Comparison of ENCODE assay signal across 1 cellular context in the genomic region with DNA sequence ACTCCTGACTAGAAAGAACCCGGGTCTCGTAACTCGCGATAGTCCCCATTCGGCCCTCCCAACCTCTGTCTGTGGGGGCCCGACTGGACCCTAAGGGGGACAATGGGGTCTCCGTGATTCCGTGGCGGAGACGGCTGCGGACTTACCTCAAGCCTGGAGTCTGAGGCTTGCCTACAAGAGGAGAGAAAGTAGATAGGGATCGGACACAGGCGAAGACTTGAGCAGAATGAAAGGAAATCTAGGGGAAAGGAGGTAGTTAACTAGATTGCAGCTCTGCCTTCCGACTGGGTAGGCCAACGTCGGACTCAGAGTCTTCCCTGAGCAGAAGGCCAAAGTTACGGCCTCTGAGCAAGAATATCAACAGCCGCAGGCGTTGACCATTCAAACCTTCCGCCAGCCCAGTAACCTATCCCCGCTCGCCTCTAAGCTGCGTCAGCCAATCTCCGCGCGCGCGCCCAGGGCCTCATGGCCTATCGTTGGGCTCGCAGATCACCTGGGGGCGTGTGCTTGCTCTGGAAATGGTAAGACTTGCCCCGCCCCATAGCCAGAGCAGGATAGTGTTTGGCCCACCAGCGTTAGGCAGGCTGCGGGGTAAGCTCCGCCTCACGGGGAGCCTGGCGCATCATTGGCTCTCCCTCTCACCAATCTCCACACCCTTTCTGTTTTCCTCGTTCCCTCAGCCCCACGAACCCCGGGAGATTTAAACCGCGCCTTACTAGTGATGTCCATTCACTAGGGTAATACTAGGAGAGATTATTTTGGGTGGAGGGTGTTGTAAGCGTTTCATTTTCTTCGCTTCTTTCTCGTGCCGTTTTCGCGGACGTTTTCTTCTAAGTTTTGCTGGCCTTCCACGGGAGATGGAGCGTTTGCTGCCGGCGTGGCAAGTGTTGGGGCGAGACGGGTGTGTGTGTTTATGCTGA.
TF ChIP-seq lines count a peak whose summit lies in the region.

A gene (minus strand): TSS at position 356 of the 920 bp plus-strand sequence. CDS start 624 bp downstream, outside the sequence.

TF ChIP-seq in GM12878, 131 proteins besides CTCF, POLR2A, EP300 and RAD21 (continued from another document):
- TF ChIP-seq, protein P1, sequence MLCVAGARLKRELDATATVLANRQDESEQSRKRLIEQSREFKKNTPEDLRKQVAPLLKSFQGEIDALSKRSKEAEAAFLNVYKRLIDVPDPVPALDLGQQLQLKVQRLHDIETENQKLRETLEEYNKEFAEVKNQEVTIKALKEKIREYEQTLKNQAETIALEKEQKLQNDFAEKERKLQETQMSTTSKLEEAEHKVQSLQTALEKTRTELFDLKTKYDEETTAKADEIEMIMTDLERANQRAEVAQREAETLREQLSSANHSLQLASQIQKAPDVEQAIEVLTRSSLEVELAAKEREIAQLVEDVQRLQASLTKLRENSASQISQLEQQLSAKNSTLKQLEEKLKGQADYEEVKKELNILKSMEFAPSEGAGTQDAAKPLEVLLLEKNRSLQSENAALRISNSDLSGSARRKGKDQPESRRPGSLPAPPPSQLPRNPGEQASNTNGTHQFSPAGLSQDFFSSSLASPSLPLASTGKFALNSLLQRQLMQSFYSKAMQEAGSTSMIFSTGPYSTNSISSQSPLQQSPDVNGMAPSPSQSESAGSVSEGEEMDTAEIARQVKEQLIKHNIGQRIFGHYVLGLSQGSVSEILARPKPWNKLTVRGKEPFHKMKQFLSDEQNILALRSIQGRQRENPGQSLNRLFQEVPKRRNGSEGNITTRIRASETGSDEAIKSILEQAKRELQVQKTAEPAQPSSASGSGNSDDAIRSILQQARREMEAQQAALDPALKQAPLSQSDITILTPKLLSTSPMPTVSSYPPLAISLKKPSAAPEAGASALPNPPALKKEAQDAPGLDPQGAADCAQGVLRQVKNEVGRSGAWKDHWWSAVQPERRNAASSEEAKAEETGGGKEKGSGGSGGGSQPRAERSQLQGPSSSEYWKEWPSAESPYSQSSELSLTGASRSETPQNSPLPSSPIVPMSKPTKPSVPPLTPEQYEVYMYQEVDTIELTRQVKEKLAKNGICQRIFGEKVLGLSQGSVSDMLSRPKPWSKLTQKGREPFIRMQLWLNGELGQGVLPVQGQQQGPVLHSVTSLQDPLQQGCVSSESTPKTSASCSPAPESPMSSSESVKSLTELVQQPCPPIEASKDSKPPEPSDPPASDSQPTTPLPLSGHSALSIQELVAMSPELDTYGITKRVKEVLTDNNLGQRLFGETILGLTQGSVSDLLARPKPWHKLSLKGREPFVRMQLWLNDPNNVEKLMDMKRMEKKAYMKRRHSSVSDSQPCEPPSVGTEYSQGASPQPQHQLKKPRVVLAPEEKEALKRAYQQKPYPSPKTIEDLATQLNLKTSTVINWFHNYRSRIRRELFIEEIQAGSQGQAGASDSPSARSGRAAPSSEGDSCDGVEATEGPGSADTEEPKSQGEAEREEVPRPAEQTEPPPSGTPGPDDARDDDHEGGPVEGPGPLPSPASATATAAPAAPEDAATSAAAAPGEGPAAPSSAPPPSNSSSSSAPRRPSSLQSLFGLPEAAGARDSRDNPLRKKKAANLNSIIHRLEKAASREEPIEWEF (IDR thresholded peaks at IDR 0.05; ENCODE audit: insufficient replicate concordance, low read depth, low read length): no peak
- TF ChIP-seq TCF7 (IDR thresholded peaks at IDR 0.05; ENCODE audit: borderline replicate concordance) (no peak), JUNB (IDR thresholded peaks at IDR 0.05) (no peak), STAT3 (IDR thresholded peaks at IDR 0.05; ENCODE audit: low read depth, low read length) (no peak), BHLHE40 (IDR thresholded peaks at IDR 0.05; ENCODE audit: borderline replicate concordance in 1 of 2, low read depth in 2 of 2, low read length in 1 of 2) (no peak; a peak in 1 of 4 replicates)
- TF ChIP-seq, protein P2, sequence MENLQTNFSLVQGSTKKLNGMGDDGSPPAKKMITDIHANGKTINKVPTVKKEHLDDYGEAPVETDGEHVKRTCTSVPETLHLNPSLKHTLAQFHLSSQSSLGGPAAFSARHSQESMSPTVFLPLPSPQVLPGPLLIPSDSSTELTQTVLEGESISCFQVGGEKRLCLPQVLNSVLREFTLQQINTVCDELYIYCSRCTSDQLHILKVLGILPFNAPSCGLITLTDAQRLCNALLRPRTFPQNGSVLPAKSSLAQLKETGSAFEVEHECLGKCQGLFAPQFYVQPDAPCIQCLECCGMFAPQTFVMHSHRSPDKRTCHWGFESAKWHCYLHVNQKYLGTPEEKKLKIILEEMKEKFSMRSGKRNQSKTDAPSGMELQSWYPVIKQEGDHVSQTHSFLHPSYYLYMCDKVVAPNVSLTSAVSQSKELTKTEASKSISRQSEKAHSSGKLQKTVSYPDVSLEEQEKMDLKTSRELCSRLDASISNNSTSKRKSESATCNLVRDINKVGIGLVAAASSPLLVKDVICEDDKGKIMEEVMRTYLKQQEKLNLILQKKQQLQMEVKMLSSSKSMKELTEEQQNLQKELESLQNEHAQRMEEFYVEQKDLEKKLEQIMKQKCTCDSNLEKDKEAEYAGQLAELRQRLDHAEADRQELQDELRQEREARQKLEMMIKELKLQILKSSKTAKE (IDR thresholded peaks at IDR 0.05; ENCODE audit: low read depth, poor library complexity, severe bottlenecking): no peak
- TF ChIP-seq, protein P3, sequence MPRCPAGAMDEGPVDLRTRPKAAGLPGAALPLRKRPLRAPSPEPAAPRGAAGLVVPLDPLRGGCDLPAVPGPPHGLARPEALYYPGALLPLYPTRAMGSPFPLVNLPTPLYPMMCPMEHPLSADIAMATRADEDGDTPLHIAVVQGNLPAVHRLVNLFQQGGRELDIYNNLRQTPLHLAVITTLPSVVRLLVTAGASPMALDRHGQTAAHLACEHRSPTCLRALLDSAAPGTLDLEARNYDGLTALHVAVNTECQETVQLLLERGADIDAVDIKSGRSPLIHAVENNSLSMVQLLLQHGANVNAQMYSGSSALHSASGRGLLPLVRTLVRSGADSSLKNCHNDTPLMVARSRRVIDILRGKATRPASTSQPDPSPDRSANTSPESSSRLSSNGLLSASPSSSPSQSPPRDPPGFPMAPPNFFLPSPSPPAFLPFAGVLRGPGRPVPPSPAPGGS (IDR thresholded peaks at IDR 0.05; ENCODE audit: borderline replicate concordance, insufficient read depth, low read depth, low read length, poor library complexity, severe bottlenecking): no peak
- TF ChIP-seq, protein P4, sequence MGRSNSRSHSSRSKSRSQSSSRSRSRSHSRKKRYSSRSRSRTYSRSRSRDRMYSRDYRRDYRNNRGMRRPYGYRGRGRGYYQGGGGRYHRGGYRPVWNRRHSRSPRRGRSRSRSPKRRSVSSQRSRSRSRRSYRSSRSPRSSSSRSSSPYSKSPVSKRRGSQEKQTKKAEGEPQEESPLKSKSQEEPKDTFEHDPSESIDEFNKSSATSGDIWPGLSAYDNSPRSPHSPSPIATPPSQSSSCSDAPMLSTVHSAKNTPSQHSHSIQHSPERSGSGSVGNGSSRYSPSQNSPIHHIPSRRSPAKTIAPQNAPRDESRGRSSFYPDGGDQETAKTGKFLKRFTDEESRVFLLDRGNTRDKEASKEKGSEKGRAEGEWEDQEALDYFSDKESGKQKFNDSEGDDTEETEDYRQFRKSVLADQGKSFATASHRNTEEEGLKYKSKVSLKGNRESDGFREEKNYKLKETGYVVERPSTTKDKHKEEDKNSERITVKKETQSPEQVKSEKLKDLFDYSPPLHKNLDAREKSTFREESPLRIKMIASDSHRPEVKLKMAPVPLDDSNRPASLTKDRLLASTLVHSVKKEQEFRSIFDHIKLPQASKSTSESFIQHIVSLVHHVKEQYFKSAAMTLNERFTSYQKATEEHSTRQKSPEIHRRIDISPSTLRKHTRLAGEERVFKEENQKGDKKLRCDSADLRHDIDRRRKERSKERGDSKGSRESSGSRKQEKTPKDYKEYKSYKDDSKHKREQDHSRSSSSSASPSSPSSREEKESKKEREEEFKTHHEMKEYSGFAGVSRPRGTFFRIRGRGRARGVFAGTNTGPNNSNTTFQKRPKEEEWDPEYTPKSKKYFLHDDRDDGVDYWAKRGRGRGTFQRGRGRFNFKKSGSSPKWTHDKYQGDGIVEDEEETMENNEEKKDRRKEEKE (IDR thresholded peaks at IDR 0.05): no peak
